Comparison of ENCODE assay signal across 1 cellular context in the genomic region with DNA sequence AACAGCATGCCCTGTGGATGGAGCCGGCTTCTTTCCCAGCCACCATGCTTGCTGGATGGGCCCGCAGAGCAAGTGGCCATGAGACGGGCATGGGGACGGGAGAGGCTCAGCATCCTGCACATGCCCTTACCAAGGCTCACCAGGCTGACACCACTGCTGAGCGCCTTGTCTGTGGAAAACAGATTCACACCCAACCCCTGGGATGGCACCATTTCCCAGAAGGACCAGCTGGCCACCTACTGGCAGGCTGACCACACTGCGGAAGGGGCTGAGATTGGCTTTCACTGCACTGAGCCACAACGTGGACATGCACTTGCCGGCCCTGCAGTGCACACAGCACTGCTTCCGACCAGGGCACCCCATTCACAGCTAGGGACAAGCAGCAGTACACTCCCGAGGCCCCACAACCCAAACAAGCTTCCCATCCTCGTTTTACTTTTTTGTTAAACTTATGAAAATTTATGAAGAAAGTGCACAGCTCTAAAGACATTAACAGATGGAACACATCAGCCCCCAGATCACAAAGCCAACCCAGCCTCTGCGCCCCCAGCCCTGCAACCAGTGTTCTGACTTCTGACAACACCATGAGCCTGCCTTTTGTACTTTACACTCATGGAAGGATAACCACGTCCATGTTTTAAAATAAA.
TF ChIP-seq lines count a peak whose summit lies in the region.

No MANE protein-coding gene starts in this region.

TF ChIP-seq in HepG2, 621 proteins besides CTCF, POLR2A, EP300 and RAD21 (continues in another document):
- TF ChIP-seq YEATS2 (CRISPR knock-in tag; IDR thresholded peaks at IDR 0.05; ENCODE audit: borderline replicate concordance) (no peak), PITX1 (CRISPR knock-in tag; IDR thresholded peaks at IDR 0.05) (peak; percentile 31; the same call in 1 of the 2 replicates), MAF1 (CRISPR knock-in tag; IDR thresholded peaks at IDR 0.05; ENCODE audit: borderline replicate concordance) (no peak), ZBTB4 (CRISPR knock-in tag; IDR thresholded peaks at IDR 0.05; ENCODE audit: borderline replicate concordance) (0 out of 2 replicates have a peak, but pooled peaks have one; percentile 55), ZNF251 (CRISPR knock-in tag; IDR thresholded peaks at IDR 0.05) (no peak), ZNF556 (CRISPR knock-in tag; IDR thresholded peaks at IDR 0.05; ENCODE audit: borderline replicate concordance) (0 out of 2 replicates have a peak, but pooled peaks have one; percentile 35), SOX6 (IDR thresholded peaks at IDR 0.05) (no peak), SOX6 (CRISPR knock-in tag; IDR thresholded peaks at IDR 0.05) (no peak), ARNT2 (CRISPR knock-in tag; IDR thresholded peaks at IDR 0.05; ENCODE audit: low read depth) (no peak), ZNF136 (CRISPR knock-in tag; IDR thresholded peaks at IDR 0.05; ENCODE audit: low read depth) (no peak), FUBP1 (CRISPR knock-in tag; IDR thresholded peaks at IDR 0.05; ENCODE audit: borderline replicate concordance) (no peak), ZNF674 (CRISPR knock-in tag; IDR thresholded peaks at IDR 0.05; ENCODE audit: low read depth) (no peak), MIER2 (CRISPR knock-in tag; IDR thresholded peaks at IDR 0.05) (no peak), IRF2 (CRISPR knock-in tag; IDR thresholded peaks at IDR 0.05) (0 out of 2 replicates have a peak, but pooled peaks have one; percentile 32), SMC3 (IDR thresholded peaks at IDR 0.05; ENCODE audit: low read length) (peak; percentile 84), ZNF768 (CRISPR knock-in tag; IDR thresholded peaks at IDR 0.05) (0 out of 2 replicates have a peak, but pooled peaks have one; percentile 16), AKAP8 (CRISPR knock-in tag; IDR thresholded peaks at IDR 0.05) (no peak), ZSCAN30 (CRISPR knock-in tag; IDR thresholded peaks at IDR 0.05) (no peak), MXD1 (CRISPR knock-in tag; IDR thresholded peaks at IDR 0.05) (peak; percentile 31; the same call in 1 of the 2 replicates), BCL3 (CRISPR knock-in tag; IDR thresholded peaks at IDR 0.05) (no peak), THAP9 (CRISPR knock-in tag; IDR thresholded peaks at IDR 0.05; ENCODE audit: borderline replicate concordance) (0 out of 2 replicates have a peak, but pooled peaks have one; percentile 27), ZNF562 (CRISPR knock-in tag; IDR thresholded peaks at IDR 0.05; ENCODE audit: borderline replicate concordance) (no peak), ZIK1 (CRISPR knock-in tag; IDR thresholded peaks at IDR 0.05; ENCODE audit: borderline replicate concordance, low read depth) (no peak), ERF (CRISPR knock-in tag; IDR thresholded peaks at IDR 0.05) (0 out of 2 replicates have a peak, but pooled peaks have one; percentile 26), RARG (CRISPR knock-in tag; IDR thresholded peaks at IDR 0.05; ENCODE audit: low read depth) (no peak), FOXO1 (CRISPR knock-in tag; IDR thresholded peaks at IDR 0.05) (0 out of 2 replicates have a peak, but pooled peaks have one; percentile 22), ZNF761 (CRISPR knock-in tag; conservative IDR thresholded peaks at IDR 0.05) (no peak), ZFP91 (CRISPR knock-in tag; IDR thresholded peaks at IDR 0.05; ENCODE audit: borderline replicate concordance) (peak; percentile 58; the same call in 1 of the 2 replicates), ETV6 (CRISPR knock-in tag; conservative IDR thresholded peaks at IDR 0.05) (no peak), SCMH1 (CRISPR knock-in tag; IDR thresholded peaks at IDR 0.05; ENCODE audit: borderline replicate concordance) (no peak), ZFP36 (IDR thresholded peaks at IDR 0.05; ENCODE audit: borderline replicate concordance, low read depth, low read length, partially characterized antibody) (no peak), KLF13 (CRISPR knock-in tag; IDR thresholded peaks at IDR 0.05) (no peak)
- TF ChIP-seq, protein P1, sequence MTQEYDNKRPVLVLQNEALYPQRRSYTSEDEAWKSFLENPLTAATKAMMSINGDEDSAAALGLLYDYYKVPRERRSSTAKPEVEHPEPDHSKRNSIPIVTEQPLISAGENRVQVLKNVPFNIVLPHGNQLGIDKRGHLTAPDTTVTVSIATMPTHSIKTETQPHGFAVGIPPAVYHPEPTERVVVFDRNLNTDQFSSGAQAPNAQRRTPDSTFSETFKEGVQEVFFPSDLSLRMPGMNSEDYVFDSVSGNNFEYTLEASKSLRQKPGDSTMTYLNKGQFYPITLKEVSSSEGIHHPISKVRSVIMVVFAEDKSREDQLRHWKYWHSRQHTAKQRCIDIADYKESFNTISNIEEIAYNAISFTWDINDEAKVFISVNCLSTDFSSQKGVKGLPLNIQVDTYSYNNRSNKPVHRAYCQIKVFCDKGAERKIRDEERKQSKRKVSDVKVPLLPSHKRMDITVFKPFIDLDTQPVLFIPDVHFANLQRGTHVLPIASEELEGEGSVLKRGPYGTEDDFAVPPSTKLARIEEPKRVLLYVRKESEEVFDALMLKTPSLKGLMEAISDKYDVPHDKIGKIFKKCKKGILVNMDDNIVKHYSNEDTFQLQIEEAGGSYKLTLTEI (CRISPR knock-in tag; conservative IDR thresholded peaks at IDR 0.05): no peak
- TF ChIP-seq, protein P2, sequence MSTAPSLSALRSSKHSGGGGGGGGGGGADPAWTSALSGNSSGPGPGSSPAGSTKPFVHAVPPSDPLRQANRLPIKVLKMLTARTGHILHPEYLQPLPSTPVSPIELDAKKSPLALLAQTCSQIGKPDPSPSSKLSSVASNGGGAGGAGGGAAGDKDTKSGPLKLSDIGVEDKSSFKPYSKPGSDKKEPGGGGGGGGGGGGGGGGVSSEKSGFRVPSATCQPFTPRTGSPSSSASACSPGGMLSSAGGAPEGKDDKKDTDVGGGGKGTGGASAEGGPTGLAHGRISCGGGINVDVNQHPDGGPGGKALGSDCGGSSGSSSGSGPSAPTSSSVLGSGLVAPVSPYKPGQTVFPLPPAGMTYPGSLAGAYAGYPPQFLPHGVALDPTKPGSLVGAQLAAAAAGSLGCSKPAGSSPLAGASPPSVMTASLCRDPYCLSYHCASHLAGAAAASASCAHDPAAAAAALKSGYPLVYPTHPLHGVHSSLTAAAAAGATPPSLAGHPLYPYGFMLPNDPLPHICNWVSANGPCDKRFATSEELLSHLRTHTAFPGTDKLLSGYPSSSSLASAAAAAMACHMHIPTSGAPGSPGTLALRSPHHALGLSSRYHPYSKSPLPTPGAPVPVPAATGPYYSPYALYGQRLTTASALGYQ (CRISPR knock-in tag; IDR thresholded peaks at IDR 0.05): no peak
- TF ChIP-seq, protein P3, sequence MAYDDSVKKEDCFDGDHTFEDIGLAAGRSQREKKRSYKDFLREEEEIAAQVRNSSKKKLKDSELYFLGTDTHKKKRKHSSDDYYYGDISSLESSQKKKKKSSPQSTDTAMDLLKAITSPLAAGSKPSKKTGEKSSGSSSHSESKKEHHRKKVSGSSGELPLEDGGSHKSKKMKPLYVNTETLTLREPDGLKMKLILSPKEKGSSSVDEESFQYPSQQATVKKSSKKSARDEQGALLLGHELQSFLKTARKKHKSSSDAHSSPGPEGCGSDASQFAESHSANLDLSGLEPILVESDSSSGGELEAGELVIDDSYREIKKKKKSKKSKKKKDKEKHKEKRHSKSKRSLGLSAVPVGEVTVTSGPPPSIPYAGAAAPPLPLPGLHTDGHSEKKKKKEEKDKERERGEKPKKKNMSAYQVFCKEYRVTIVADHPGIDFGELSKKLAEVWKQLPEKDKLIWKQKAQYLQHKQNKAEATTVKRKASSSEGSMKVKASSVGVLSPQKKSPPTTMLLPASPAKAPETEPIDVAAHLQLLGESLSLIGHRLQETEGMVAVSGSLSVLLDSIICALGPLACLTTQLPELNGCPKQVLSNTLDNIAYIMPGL (CRISPR knock-in tag; IDR thresholded peaks at IDR 0.05; ENCODE audit: borderline replicate concordance in 1 of 2, low read depth in 1 of 2): 0 out of 4 replicates have a peak, but pooled peaks have one; percentile 20 to 40
- TF ChIP-seq, protein P4, sequence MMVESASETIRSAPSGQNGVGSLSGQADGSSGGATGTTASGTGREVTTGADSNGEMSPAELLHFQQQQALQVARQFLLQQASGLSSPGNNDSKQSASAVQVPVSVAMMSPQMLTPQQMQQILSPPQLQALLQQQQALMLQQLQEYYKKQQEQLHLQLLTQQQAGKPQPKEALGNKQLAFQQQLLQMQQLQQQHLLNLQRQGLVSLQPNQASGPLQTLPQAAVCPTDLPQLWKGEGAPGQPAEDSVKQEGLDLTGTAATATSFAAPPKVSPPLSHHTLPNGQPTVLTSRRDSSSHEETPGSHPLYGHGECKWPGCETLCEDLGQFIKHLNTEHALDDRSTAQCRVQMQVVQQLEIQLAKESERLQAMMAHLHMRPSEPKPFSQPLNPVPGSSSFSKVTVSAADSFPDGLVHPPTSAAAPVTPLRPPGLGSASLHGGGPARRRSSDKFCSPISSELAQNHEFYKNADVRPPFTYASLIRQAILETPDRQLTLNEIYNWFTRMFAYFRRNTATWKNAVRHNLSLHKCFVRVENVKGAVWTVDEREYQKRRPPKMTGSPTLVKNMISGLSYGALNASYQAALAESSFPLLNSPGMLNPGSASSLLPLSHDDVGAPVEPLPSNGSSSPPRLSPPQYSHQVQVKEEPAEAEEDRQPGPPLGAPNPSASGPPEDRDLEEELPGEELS (CRISPR knock-in tag; IDR thresholded peaks at IDR 0.05): no peak
